Comparison of ENCODE assay signal across 1 cellular context in genomic region chr1:43382027-43382771, GRCh38.
A peak's percentile ranks its signal among the peaks of the same experiment; 100 is the strongest.
TF ChIP-seq lines count a peak whose summit lies in the region.

No MANE protein-coding gene starts in this region.

TF ChIP-seq in HepG2, 621 proteins besides CTCF, POLR2A, EP300 and RAD21:
- TF ChIP-seq MTERF4 (CRISPR knock-in tag; IDR thresholded peaks at IDR 0.05) (no peak), SRSF9 (IDR thresholded peaks at IDR 0.05; ENCODE audit: borderline replicate concordance, insufficient read depth, low read depth, low read length, poor library complexity, severe bottlenecking) (no peak), ZNF556 (CRISPR knock-in tag; IDR thresholded peaks at IDR 0.05; ENCODE audit: borderline replicate concordance) (no peak), ZFP90 (CRISPR knock-in tag; IDR thresholded peaks at IDR 0.05; ENCODE audit: borderline replicate concordance) (no peak), RBM22 (optimal IDR thresholded peaks at IDR 0.05; ENCODE audit: low read length) (peak; percentile 0), ZNF546 (CRISPR knock-in tag; conservative IDR thresholded peaks at IDR 0.05) (no peak), DDIT3 (CRISPR knock-in tag; IDR thresholded peaks at IDR 0.05) (no peak), HOXA3 (CRISPR knock-in tag; IDR thresholded peaks at IDR 0.05) (no peak), XRCC5 (optimal IDR thresholded peaks at IDR 0.05; ENCODE audit: low read length) (peak; percentile 42), ZSCAN29 (CRISPR knock-in tag; conservative IDR thresholded peaks at IDR 0.05) (no peak)
